In the genomic region with DNA sequence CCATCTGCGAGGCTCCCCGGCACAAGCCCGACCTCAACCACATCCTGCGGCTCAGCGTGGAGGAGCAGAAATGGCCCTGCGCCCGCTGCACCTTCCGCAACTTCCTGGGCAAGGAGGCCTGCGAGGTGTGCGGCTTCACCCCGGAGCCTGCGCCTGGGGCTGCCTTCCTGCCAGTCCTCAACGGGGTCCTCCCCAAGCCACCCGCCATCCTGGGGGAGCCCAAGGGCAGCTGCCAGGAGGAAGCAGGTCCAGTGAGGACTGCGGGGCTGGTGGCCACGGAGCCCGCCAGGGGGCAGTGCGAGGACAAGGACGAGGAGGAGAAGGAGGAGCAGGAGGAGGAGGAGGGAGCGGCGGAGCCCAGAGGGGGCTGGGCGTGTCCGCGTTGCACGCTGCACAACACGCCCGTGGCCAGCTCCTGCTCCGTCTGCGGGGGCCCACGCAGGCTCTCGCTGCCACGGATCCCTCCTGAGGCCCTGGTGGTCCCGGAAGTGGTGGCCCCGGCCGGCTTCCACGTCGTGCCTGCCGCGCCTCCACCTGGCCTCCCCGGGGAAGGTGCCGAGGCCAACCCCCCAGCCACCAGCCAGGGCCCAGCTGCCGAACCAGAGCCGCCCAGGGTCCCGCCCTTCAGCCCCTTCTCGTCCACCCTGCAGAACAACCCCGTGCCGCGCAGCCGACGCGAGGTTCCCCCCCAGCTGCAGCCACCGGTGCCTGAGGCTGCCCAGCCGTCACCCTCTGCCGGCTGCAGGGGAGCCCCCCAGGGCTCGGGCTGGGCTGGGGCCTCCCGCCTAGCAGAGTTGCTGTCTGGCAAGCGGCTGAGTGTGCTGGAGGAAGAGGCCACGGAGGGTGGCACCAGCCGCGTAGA, we compare ENCODE assay signal across 7 cellular contexts. TPM values are rescaled to one million over a fixed set of nuclear protein-coding genes. Genes with fewer than 3 reads are reported as not detected.
A peak's percentile ranks its signal among the peaks of the same experiment; 100 is the strongest.
DNase-seq lines count a peak whose midpoint lies in the region; ATAC-seq and TF ChIP-seq lines count a peak whose summit lies in the region.
"Had no signal": no experiment of that assay in that cellular context is flagged by ENCODE, and none has a peak within 500 bp of the region (broad histone marks: within the 10 kb centered on the region; RNA-seq: fewer than 3 reads in every experiment).

No MANE protein-coding gene starts in this region.

- H3K27me3 ChIP-seq in suprapubic skin: no peaks in the 10 kb centered on the region

- CTCF ChIA-PET in activated CD4-positive, alpha-beta T cell treated with anti-CD3 and anti-CD28 coated beads for 36 hours (lab: Charles Lee): no interaction called here

- H3K27ac ChIP-seq in suprapubic skin: no peak overlapping the region
- H3K27ac ChIP-seq: KMS-11 had no signal

- TF ChIP-seq CTCF in suprapubic skin (IDR thresholded peaks at IDR 0.05): peak; percentile 34 to 69

- peaks cover 41% of the 10 kb centered on the region for H3K36me3 ChIP-seq in suprapubic skin

- peaks cover 4% of the 10 kb centered on the region for H3K36me3 Mint-ChIP-seq in activated CD4-positive, alpha-beta T cell treated with anti-CD3 and anti-CD28 coated beads for 36 hours (ENCODE audit: low read depth)

- H3K4me1 ChIP-seq in suprapubic skin: peaks cover 7% of the 10 kb centered on the region

- peak overlapping the region; percentile 33 for H3K4me3 ChIP-seq in suprapubic skin

- intact Hi-C loops in activated CD4-positive, alpha-beta T cell treated with anti-CD3 and anti-CD28 coated beads for 36 hours (cut with DNase I, micrococcal nuclease): no loop called here
- intact Hi-C loops in cardiac septum (cut with DNase I): no loop called here

- H3K9me3 ChIP-seq in suprapubic skin: no peaks in the 10 kb centered on the region

- peaks cover 1% of the 10 kb centered on the region for H3K4me1 Mint-ChIP-seq in activated CD4-positive, alpha-beta T cell treated with anti-CD3 and anti-CD28 coated beads for 36 hours

- POLR2A ChIA-PET in activated CD4-positive, alpha-beta T cell treated with anti-CD3 and anti-CD28 coated beads for 36 hours (lab: Charles Lee): no interaction called here

- H3K27me3 Mint-ChIP-seq in activated CD4-positive, alpha-beta T cell treated with anti-CD3 and anti-CD28 coated beads for 36 hours: no peaks in the 10 kb centered on the region

- peak; percentile 59 for ATAC-seq in activated CD4-positive, alpha-beta T cell treated with anti-CD3 and anti-CD28 coated beads for 36 hours
- no peak for ATAC-seq in GM21526 (IDR thresholded peaks at IDR 0.05; ENCODE audit: low FRiP score, unreplicated experiment)

- DNase-seq in ELR (ENCODE audit: low read depth) (peak; percentile 33), cardiac septum (ENCODE audit: low spot score) (peak; percentile 94), suprapubic skin (ENCODE audit: low spot score in 2 of 2) (no peak), SKM-1 (lab: John Stamatoyannopoulos, UW; ENCODE audit: unreplicated experiment) (no peak)
- DNase-seq in activated CD4-positive, alpha-beta T cell treated with anti-CD3 and anti-CD28 coated beads for 36 hours: peak; percentile 62

- no peak for TF ChIP-seq POLR2A in suprapubic skin (IDR thresholded peaks at IDR 0.05)

- TF ChIP-seq EP300 in suprapubic skin (IDR thresholded peaks at IDR 0.05): no peak

- WGBS in suprapubic skin: 60% methylated on average over 20 of the region's 60 CpGs

- no peak overlapping the region for H3K27ac Mint-ChIP-seq in activated CD4-positive, alpha-beta T cell treated with anti-CD3 and anti-CD28 coated beads for 36 hours

- no peaks in the 10 kb centered on the region for H3K9me3 Mint-ChIP-seq in activated CD4-positive, alpha-beta T cell treated with anti-CD3 and anti-CD28 coated beads for 36 hours (ENCODE audit: low read depth)

- H3K4me3 Mint-ChIP-seq in activated CD4-positive, alpha-beta T cell treated with anti-CD3 and anti-CD28 coated beads for 36 hours: no peak overlapping the region

RNA-seq across cellular contexts. Expression of a gene that starts 13.1 kb away (rescaled TPM):
- total RNA-seq in activated CD4-positive, alpha-beta T cell treated with anti-CD3 and anti-CD28 coated beads for 36 hours: not detected
- total RNA-seq in cardiac septum (not detected), suprapubic skin (not detected)

RNA-seq across cellular contexts. Expression of a gene that starts 19.6 kb away (rescaled TPM):
- 10 to 100 TPM; 64.7 to 69.7 TPM for total RNA-seq in activated CD4-positive, alpha-beta T cell treated with anti-CD3 and anti-CD28 coated beads for 36 hours
- total RNA-seq in cardiac septum (18.5 TPM), suprapubic skin (10 to 100 TPM; 59.9 to 86.4 (median 75.2) TPM)

RNA-seq across cellular contexts. Expression of a gene that starts 19.7 kb away (rescaled TPM):
- total RNA-seq in activated CD4-positive, alpha-beta T cell treated with anti-CD3 and anti-CD28 coated beads for 36 hours: under 1 TPM; 0.19 to 0.87 TPM
- total RNA-seq in cardiac septum: 0.30 TPM
- under 1 TPM; 0.29 to 0.79 (median 0.35) TPM for total RNA-seq in suprapubic skin

RNA-seq across cellular contexts. Expression of a gene that starts 22.6 kb away (rescaled TPM):
- total RNA-seq in activated CD4-positive, alpha-beta T cell treated with anti-CD3 and anti-CD28 coated beads for 36 hours: 10 to 100 TPM; 24.2 to 24.7 TPM
- 25.5 TPM for total RNA-seq in cardiac septum
- 10 to 100 TPM; 36.9 to 54.6 (median 44.1) TPM for total RNA-seq in suprapubic skin

RNA-seq across cellular contexts. Expression of a gene that starts 42.7 kb away (rescaled TPM):
- 1 to 10 TPM; 8.9 to 9.6 TPM for total RNA-seq in activated CD4-positive, alpha-beta T cell treated with anti-CD3 and anti-CD28 coated beads for 36 hours
- 19.4 TPM for total RNA-seq in cardiac septum
- 100 to 1,000 TPM in 3 of 4 donors, 10 to 100 TPM in 1; 77.8 to 116 (median 110) TPM for total RNA-seq in suprapubic skin

Comparison
In these comparisons a context has a peak if more than half of its experiments do, and no peak if none do; other contexts are left out.
1. DNase-seq: peak in ELR (single experiment), activated CD4-positive, alpha-beta T cell treated with anti-CD3 and anti-CD28 coated beads for 36 hours (single experiment) and cardiac septum (single experiment); none in suprapubic skin (0 of 2) and SKM-1 (single experiment).